Comparison of ENCODE assay signal across 16 cellular contexts in the genomic region with DNA sequence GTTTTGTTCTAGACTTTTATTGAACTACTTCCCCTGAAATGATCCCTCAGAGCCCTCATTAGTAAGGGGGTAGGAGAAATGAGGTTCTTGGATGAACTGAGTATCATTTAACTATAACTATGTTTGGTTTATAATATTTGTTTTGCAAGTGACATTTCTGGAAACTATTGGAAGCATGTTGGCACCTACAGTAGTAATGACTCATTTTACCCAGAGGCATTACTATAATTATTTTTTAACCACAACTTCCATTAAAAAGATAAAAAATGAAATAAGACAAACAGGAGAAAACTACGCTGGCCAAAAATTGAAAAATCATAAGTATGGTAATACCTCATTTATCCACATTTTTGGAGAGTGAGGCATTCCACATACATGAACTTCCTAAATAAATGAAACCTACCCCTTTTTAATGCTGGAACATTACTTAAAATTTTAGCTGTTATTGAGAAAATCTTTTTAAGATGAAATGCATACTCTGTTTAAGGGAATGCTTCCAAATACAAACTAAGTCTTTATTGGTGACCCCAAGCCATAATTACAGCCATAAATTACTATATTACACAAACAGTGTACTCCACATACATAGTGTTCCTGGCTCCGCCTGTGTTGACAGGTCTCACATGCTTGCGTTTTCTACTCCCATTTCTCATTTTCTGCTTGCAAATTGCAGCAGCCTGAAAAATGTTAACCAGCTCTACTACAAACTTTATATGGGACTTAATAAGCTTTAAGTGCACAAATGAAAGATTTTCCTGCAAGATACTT.
DNase-seq lines count a peak whose midpoint lies in the region; ATAC-seq and TF ChIP-seq lines count a peak whose summit lies in the region.
"Had no signal": no experiment of that assay in that cellular context is flagged by ENCODE, and none has a peak within 500 bp of the region (broad histone marks: within the 10 kb centered on the region; RNA-seq: fewer than 3 reads in every experiment).

No MANE protein-coding gene starts in this region.

- no peak for TF ChIP-seq CTCF in AG10803 (conservative IDR thresholded peaks at IDR 0.05; ENCODE audit: low read length)
- no peak for TF ChIP-seq CTCF in MCF 10A (IDR thresholded peaks at IDR 0.05; ENCODE audit: unreplicated experiment)

- H3K4me1 ChIP-seq in naive thymus-derived CD4-positive, alpha-beta T cell (ENCODE audit: control insufficient read depth in 2 of 2, insufficient read depth in 2 of 2, low read length in 2 of 2) = no peaks in the 10 kb centered on the region
- H3K4me1 ChIP-seq: BE2C had no signal

- H3K4me3 ChIP-seq in AG10803 (ENCODE audit: low read length) = no peak overlapping the region
- no peak overlapping the region for H3K4me3 ChIP-seq in MG63
- H3K4me3 ChIP-seq in naive thymus-derived CD4-positive, alpha-beta T cell (ENCODE audit: low read length) = no peak overlapping the region
- H3K4me3 ChIP-seq: left ventricle myocardium inferior had no signal

- peak overlapping the region; percentile 19 for H3K27ac Mint-ChIP-seq in MCF 10A (ENCODE audit: low read depth, unreplicated experiment)
- H3K27ac Mint-ChIP-seq in naive thymus-derived CD4-positive, alpha-beta T cell = no peak overlapping the region
- H3K27ac Mint-ChIP-seq: activated naive CD4-positive, alpha-beta T cell treated with anti-CD3 and anti-CD28 coated beads for 36 hours; dendritic cell treated with granulocyte-macrophage colony-stimulating factor and Interleukin-4, amounts not matched to agents 40 ng/mL and 50 ng/mL, for 4 days had no signal

- peaks cover 43% of the 10 kb centered on the region for H3K36me3 ChIP-seq in MG63
- H3K36me3 ChIP-seq in naive thymus-derived CD4-positive, alpha-beta T cell (ENCODE audit: control insufficient read depth in 2 of 3, insufficient read depth in 3 of 3, low read length in 3 of 3) = no peaks in the 10 kb centered on the region
- H3K36me3 ChIP-seq: BE2C, left ventricle myocardium inferior had no signal

- peaks cover 70% of the 10 kb centered on the region for H3K36me3 Mint-ChIP-seq in MCF 10A (ENCODE audit: insufficient read depth, unreplicated experiment)
- no peaks in the 10 kb centered on the region for H3K36me3 Mint-ChIP-seq in naive thymus-derived CD4-positive, alpha-beta T cell

- intact Hi-C loops in MCF 10A (cut with micrococcal nuclease) = loop anchor here (2.0 kb wide), 1 partner anchor 105 kb away; a partner anchor contains a TSS
- intact Hi-C loops in naive thymus-derived CD4-positive, alpha-beta T cell (cut with micrococcal nuclease) = no loop called here

- DNase-seq in AG10803 (ENCODE audit: low read depth) (peak; percentile 78), MG63 (peak; percentile 13), MCF 10A (ENCODE audit: unreplicated experiment) (no peak), kidney tubule cell (ENCODE audit: low spot score) (peak; percentile 70), HK-2 (ENCODE audit: unreplicated experiment) (no peak)
- no peak for DNase-seq in naive thymus-derived CD4-positive, alpha-beta T cell
- DNase-seq: activated CD8-positive, alpha-beta memory T cell treated with anti-CD3 and anti-CD28 coated beads for 24 hours; activated naive CD4-positive, alpha-beta T cell treated with anti-CD3 and anti-CD28 coated beads for 36 hours; BE2C; Kasumi-1; left ventricle myocardium inferior; occipital lobe; RPMI8226 had no signal

- H3K4me1 Mint-ChIP-seq in MCF 10A (ENCODE audit: insufficient read depth, unreplicated experiment) = peaks cover 16% of the 10 kb centered on the region
- peaks cover 0 to 3% (median 0%) of the 10 kb centered on the region in 7 donors for H3K4me1 Mint-ChIP-seq in naive thymus-derived CD4-positive, alpha-beta T cell

- POLR2A ChIA-PET in MCF 10A (lab: Yijun Ruan, JAX) = interaction anchor here (0.9 to 5.8 kb wide), 8 partner anchors 16 to 150 kb away, joined by 3 to 63 read pairs (median 7); a partner anchor contains a TSS
- POLR2A ChIA-PET in naive thymus-derived CD4-positive, alpha-beta T cell (lab: Charles Lee) = no interaction called here

- no peaks in the 10 kb centered on the region for H3K9me3 ChIP-seq in MG63
- no peaks in the 10 kb centered on the region for H3K9me3 ChIP-seq in naive thymus-derived CD4-positive, alpha-beta T cell (ENCODE audit: control insufficient read depth in 2 of 3, low read length in 3 of 3)
- H3K9me3 ChIP-seq: BE2C, left ventricle myocardium inferior had no signal

- no peak overlapping the region for H3K4me3 Mint-ChIP-seq in MCF 10A (ENCODE audit: unreplicated experiment)
- no peak overlapping the region for H3K4me3 Mint-ChIP-seq in naive thymus-derived CD4-positive, alpha-beta T cell
- H3K4me3 Mint-ChIP-seq: activated naive CD4-positive, alpha-beta T cell treated with anti-CD3 and anti-CD28 coated beads for 36 hours; dendritic cell treated with granulocyte-macrophage colony-stimulating factor and Interleukin-4, amounts not matched to agents 40 ng/mL and 50 ng/mL, for 4 days had no signal

- H3K9me3 Mint-ChIP-seq in MCF 10A (ENCODE audit: unreplicated experiment) = no peaks in the 10 kb centered on the region
- H3K9me3 Mint-ChIP-seq in naive thymus-derived CD4-positive, alpha-beta T cell = peaks cover 0 to 2% (median 0%) of the 10 kb centered on the region in 11 donors
- H3K9me3 Mint-ChIP-seq: activated naive CD4-positive, alpha-beta T cell treated with anti-CD3 and anti-CD28 coated beads for 36 hours; dendritic cell treated with granulocyte-macrophage colony-stimulating factor and Interleukin-4, amounts not matched to agents 40 ng/mL and 50 ng/mL, for 4 days had no signal

- BruUV-seq in MCF 10A (replicated peaks; lab: Mats Ljungman, UMichigan) = no TSS peak

- H3K27ac ChIP-seq in naive thymus-derived CD4-positive, alpha-beta T cell (ENCODE audit: low read depth, low read length) = no peak overlapping the region
- H3K27ac ChIP-seq: left ventricle myocardium inferior had no signal

- no peaks in the 10 kb centered on the region for H3K27me3 ChIP-seq in MG63
- H3K27me3 ChIP-seq in naive thymus-derived CD4-positive, alpha-beta T cell (ENCODE audit: control insufficient read depth in 2 of 2, insufficient read depth in 2 of 2, low read length in 2 of 2) = no peaks in the 10 kb centered on the region

- CTCF ChIA-PET in MCF 10A (lab: Yijun Ruan, JAX) = interaction anchor here (0.5 to 2.1 kb wide), 4 partner anchors 13 to 107 kb away, joined by 3 to 7 read pairs (median 4); a partner anchor contains a TSS
- CTCF ChIA-PET in naive thymus-derived CD4-positive, alpha-beta T cell (lab: Charles Lee) = no interaction called here

- no peaks in the 10 kb centered on the region for H3K27me3 Mint-ChIP-seq in MCF 10A (ENCODE audit: insufficient read depth, unreplicated experiment)
- peaks cover 6 to 14% (median 13%) of the 10 kb centered on the region in 5 donors for H3K27me3 Mint-ChIP-seq in naive thymus-derived CD4-positive, alpha-beta T cell
- H3K27me3 Mint-ChIP-seq: dendritic cell treated with granulocyte-macrophage colony-stimulating factor and Interleukin-4, amounts not matched to agents 40 ng/mL and 50 ng/mL, for 4 days had no signal

- ATAC-seq in HG03095 (IDR thresholded peaks at IDR 0.05; ENCODE audit: unreplicated experiment) (no peak), HG02852 (IDR thresholded peaks at IDR 0.05; ENCODE audit: unreplicated experiment) (no peak)
- ATAC-seq in naive thymus-derived CD4-positive, alpha-beta T cell = no peak

Comparison
In these comparisons a context has a peak if more than half of its experiments do, and no peak if none do; other contexts are left out.
1. DNase-seq: peak in AG10803 (single experiment), MG63 (single experiment) and kidney tubule cell (single experiment); none in MCF 10A (single experiment), HK-2 (single experiment) and naive thymus-derived CD4-positive, alpha-beta T cell (0 of 9).